ENCODE assay signal across 1 cellular context in genomic region chr1:16178596-16179497, GRCh38.
A peak's percentile ranks its signal among the peaks of the same experiment; 100 is the strongest.
TF ChIP-seq lines count a peak whose summit lies in the region.

No MANE protein-coding gene starts in this region.

TF ChIP-seq in HepG2, 621 proteins besides CTCF, POLR2A, EP300 and RAD21 (continued from another document and continues in another):
- TF ChIP-seq ZNF704 (CRISPR knock-in tag; IDR thresholded peaks at IDR 0.05; ENCODE audit: borderline replicate concordance) (no peak), HIC2 (CRISPR knock-in tag; IDR thresholded peaks at IDR 0.05; ENCODE audit: low read depth) (peak; percentile 76; the same call in 1 of the 2 replicates), MEIS2 (CRISPR knock-in tag; IDR thresholded peaks at IDR 0.05) (peak; percentile 40; the same call in 1 of the 2 replicates), ZNF432 (CRISPR knock-in tag; IDR thresholded peaks at IDR 0.05; ENCODE audit: borderline replicate concordance) (no peak), ZSCAN9 (CRISPR knock-in tag; IDR thresholded peaks at IDR 0.05; ENCODE audit: borderline replicate concordance) (no peak; the same call in 1 of the 2 replicates), ZNF225 (CRISPR knock-in tag; IDR thresholded peaks at IDR 0.05) (peak; percentile 52; the same call in 1 of the 2 replicates), ZNF282 (IDR thresholded peaks at IDR 0.05; ENCODE audit: partially characterized antibody) (no peak), SOX13 (IDR thresholded peaks at IDR 0.05) (no peak; the same call in 1 of the 2 replicates), SOX13 (CRISPR knock-in tag; conservative IDR thresholded peaks at IDR 0.05 in 1 of 2, IDR thresholded peaks at IDR 0.05 in 1 of 2) (peak in 1 of 2 experiments; percentile 69; a peak in 2 of 4 replicates), PITX1 (CRISPR knock-in tag; IDR thresholded peaks at IDR 0.05) (peak; percentile 98), ZNF775 (CRISPR knock-in tag; IDR thresholded peaks at IDR 0.05; ENCODE audit: borderline replicate concordance) (peak; percentile 77; the same call in 1 of the 2 replicates), ZNF629 (CRISPR knock-in tag; conservative IDR thresholded peaks at IDR 0.05) (peak; percentile 100), PHF20 (CRISPR knock-in tag; IDR thresholded peaks at IDR 0.05) (0 out of 2 replicates have a peak, but pooled peaks have one; percentile 26), ZNF138 (CRISPR knock-in tag; IDR thresholded peaks at IDR 0.05; ENCODE audit: low read depth) (peak; percentile 18; the same call in 1 of the 2 replicates), LCORL (IDR thresholded peaks at IDR 0.05) (no peak), LCORL (CRISPR knock-in tag; IDR thresholded peaks at IDR 0.05) (peak; percentile 2; the same call in 1 of the 2 replicates), MED1 (CRISPR knock-in tag; IDR thresholded peaks at IDR 0.05) (peak; percentile 86), FUBP1 (CRISPR knock-in tag; IDR thresholded peaks at IDR 0.05; ENCODE audit: borderline replicate concordance) (no peak), HOMEZ (CRISPR knock-in tag; IDR thresholded peaks at IDR 0.05; ENCODE audit: low read depth) (peak; percentile 23; the same call in 1 of the 2 replicates), ZFY (CRISPR knock-in tag; IDR thresholded peaks at IDR 0.05) (peak; percentile 30; the same call in 1 of the 2 replicates), THAP11 (CRISPR knock-in tag; IDR thresholded peaks at IDR 0.05) (peak; percentile 52), FOXM1 (CRISPR knock-in tag; IDR thresholded peaks at IDR 0.05) (no peak), ARID3A (IDR thresholded peaks at IDR 0.05; ENCODE audit: low read depth, low read length) (peak; percentile 62), MYPOP (CRISPR knock-in tag; IDR thresholded peaks at IDR 0.05) (peak; percentile 64), ZNF720 (CRISPR knock-in tag; IDR thresholded peaks at IDR 0.05) (no peak), ZNF10 (CRISPR knock-in tag; IDR thresholded peaks at IDR 0.05; ENCODE audit: borderline replicate concordance, low read depth) (no peak), TFE3 (CRISPR knock-in tag; IDR thresholded peaks at IDR 0.05) (peak; percentile 62), ZNF343 (CRISPR knock-in tag; IDR thresholded peaks at IDR 0.05) (no peak), ATRX (CRISPR knock-in tag; IDR thresholded peaks at IDR 0.05; ENCODE audit: borderline replicate concordance) (no peak), SP140L (CRISPR knock-in tag; IDR thresholded peaks at IDR 0.05; ENCODE audit: borderline replicate concordance) (no peak), E2F1 (CRISPR knock-in tag; IDR thresholded peaks at IDR 0.05) (no peak), ZNF609 (CRISPR knock-in tag; IDR thresholded peaks at IDR 0.05; ENCODE audit: borderline replicate concordance) (peak; percentile 82), SOX6 (IDR thresholded peaks at IDR 0.05) (no peak), SOX6 (CRISPR knock-in tag; IDR thresholded peaks at IDR 0.05) (peak; percentile 79), ZNF746 (CRISPR knock-in tag; IDR thresholded peaks at IDR 0.05) (0 out of 2 replicates have a peak, but pooled peaks have one; percentile 26), ZNF597 (CRISPR knock-in tag; IDR thresholded peaks at IDR 0.05) (no peak), ZNF770 (CRISPR knock-in tag; IDR thresholded peaks at IDR 0.05) (peak; percentile 25; the same call in 1 of the 2 replicates), GTF3A (CRISPR knock-in tag; conservative IDR thresholded peaks at IDR 0.05) (0 out of 2 replicates have a peak, but pooled peaks have one; percentile 64), BORCS8-MEF2B (CRISPR knock-in tag; IDR thresholded peaks at IDR 0.05) (peak; percentile 47; the same call in 1 of the 2 replicates)
